ENCODE assay signal across 8 cellular contexts in the genomic region with DNA sequence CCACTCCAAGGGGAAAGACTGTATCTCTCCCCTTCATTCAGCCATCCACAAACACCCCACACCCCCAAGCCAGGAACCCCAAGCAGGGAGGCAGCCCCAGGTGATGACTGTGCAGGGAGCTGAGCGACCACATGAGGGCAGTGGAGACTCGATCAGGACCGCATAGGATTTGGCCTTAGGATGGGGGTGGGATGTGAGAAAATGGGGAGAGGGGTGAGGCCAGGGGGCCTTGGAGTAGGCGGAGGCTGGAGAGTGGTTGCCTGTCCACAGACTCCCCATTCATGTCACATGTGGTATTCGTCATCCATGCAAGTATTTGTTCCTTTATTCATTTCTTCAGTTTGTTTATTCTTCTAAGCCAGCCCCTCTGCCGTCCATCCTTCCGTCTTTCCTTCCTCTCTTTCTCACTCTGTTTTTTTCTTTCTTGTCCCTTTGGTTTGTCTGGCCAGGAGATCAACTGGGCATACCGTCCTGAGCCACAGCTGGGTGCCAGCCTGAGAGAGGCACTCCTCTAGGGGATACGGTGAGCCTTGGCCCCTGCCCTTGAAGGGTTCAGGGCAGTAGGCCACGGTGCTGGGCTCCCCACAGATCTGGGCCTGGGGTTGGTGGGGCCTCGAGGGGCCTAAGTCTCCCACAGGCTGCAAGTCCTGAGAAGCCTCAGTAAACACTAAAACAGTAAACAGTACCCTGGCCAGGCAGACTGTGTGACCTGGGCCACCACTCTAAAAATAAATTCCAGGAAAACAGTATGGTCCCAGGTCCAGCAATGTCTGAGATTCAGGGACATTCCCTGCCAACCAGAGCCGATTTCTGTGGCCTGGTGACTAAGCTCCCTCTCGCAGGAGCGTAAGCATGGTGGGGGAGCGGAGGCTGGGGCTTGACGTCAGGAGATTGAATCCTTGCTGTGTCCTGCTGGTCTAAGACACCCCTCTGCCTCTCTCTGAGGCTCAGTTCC. TPM values are rescaled to one million over a fixed set of nuclear protein-coding genes. Genes with fewer than 3 reads are reported as not detected.
DNase-seq lines count a peak whose midpoint lies in the region; ATAC-seq and TF ChIP-seq lines count a peak whose summit lies in the region.

No MANE protein-coding gene starts in this region.

- WGBS in heart right ventricle, 2 donors: 37 to 42% methylated on average over 16 of the region's 16 CpGs

- POLR2A ChIA-PET in OCI-LY7 (lab: Charles Lee): interaction anchor here (0.6 kb wide), 1 partner anchor 501 kb away, joined by 3 read pairs; no protein-coding TSS in a partner anchor
- POLR2A ChIA-PET in activated naive CD8-positive, alpha-beta T cell treated with anti-CD3 and anti-CD28 coated beads, Interleukin-2, amount 10 ng/mL, durations not matched to agents 7 days and 5 days (lab: Charles Lee): interaction anchor here (0.8 to 1.6 kb wide), 3 partner anchors 10 to 31 kb away, joined by 3 to 4 read pairs (median 3); partner anchors contain the start of gene SYT12

- ATAC-seq in GM23338 (peak; percentile 66), heart right ventricle (peak in 7 of 8 donors; percentile 25 to 70 (median 58)), HG03342 (IDR thresholded peaks at IDR 0.05; ENCODE audit: unreplicated experiment) (no peak), HG02623 (IDR thresholded peaks at IDR 0.05; ENCODE audit: unreplicated experiment) (no peak)
- ATAC-seq in activated naive CD8-positive, alpha-beta T cell treated with anti-CD3 and anti-CD28 coated beads, Interleukin-2, amount 10 ng/mL, durations not matched to agents 7 days and 5 days (ENCODE audit: low read depth): peak; percentile 70

- H3K79me2 ChIP-seq in GM23338 (replicated peaks; ENCODE audit: insufficient read depth): no peaks in the 10 kb centered on the region
- no peaks in the 10 kb centered on the region for H3K79me2 ChIP-seq in OCI-LY7 (ENCODE audit: insufficient read depth, low read depth, low read length)

- H3K9me3 ChIP-seq in OCI-LY7 (ENCODE audit: low read length): no peaks in the 10 kb centered on the region
- H3K9me3 ChIP-seq in heart right ventricle: no peaks in the 10 kb centered on the region

- no peaks in the 10 kb centered on the region for H3K36me3 Mint-ChIP-seq in GM23338 (ENCODE audit: low read depth)
- no peaks in the 10 kb centered on the region for H3K36me3 Mint-ChIP-seq in activated naive CD8-positive, alpha-beta T cell treated with anti-CD3 and anti-CD28 coated beads, Interleukin-2, amount 10 ng/mL, durations not matched to agents 7 days and 5 days

- H3K27ac ChIP-seq in GM23338 (ENCODE audit: low read depth): no peak overlapping the region
- no peak overlapping the region for H3K27ac ChIP-seq in OCI-LY7 (ENCODE audit: low read depth, low read length, poor library complexity, severe bottlenecking)
- H3K27ac ChIP-seq in heart right ventricle: peak overlapping the region; percentile 65 to 85 (median 74)

- intact Hi-C loops in OCI-LY7 (cut with micrococcal nuclease; ENCODE audit: unreplicated experiment) (loop anchor here (1.0 kb wide), 1 partner anchor 17 kb away; no protein-coding TSS in a partner anchor), heart right ventricle (cut with DNase I) (loop anchor here in 1 of 10 donors (1.0 kb wide), 1 partner anchor 185 kb away; no protein-coding TSS in a partner anchor)

- no TSS peak for BruUV-seq in OCI-LY7 (replicated peaks; lab: Mats Ljungman, UMichigan)

- peak overlapping the region; percentile 48; the same call in 1 of the 2 replicates for H3K4me2 ChIP-seq in GM23338
- H3K4me2 ChIP-seq in OCI-LY7 (ENCODE audit: low read length): no peak overlapping the region

- no peaks in the 10 kb centered on the region for H3K9me2 ChIP-seq in GM23338 (ENCODE audit: insufficient read depth)
- H3K9me2 ChIP-seq in OCI-LY7 (ENCODE audit: insufficient read depth, low read length): no peaks in the 10 kb centered on the region

- DNase-seq in CD1c-positive myeloid dendritic cell (ENCODE audit: extremely low spot score) (peak; percentile 36), GM23338 (ENCODE audit: low spot score) (peak; percentile 90), OCI-LY7 (ENCODE audit: low spot score) (peak; percentile 62), heart right ventricle (peak; percentile 34 to 47), renal cortical epithelial cell (ENCODE audit: low read depth) (peak; percentile 70)
- DNase-seq in activated naive CD8-positive, alpha-beta T cell treated with anti-CD3 and anti-CD28 coated beads, Interleukin-2, amount 10 ng/mL, durations not matched to agents 7 days and 5 days: peak; percentile 55

- 0 out of 2 replicates have a peak, but pooled peaks cover 14% of the 10 kb centered on the region for H3F3A ChIP-seq in GM23338 (replicated peaks; ENCODE audit: low read depth)

- H3K4me1 ChIP-seq in GM23338 (ENCODE audit: insufficient read depth) (peaks cover 21% of the 10 kb centered on the region), OCI-LY7 (ENCODE audit: insufficient read depth, low read length, poor library complexity, severe bottlenecking) (no peaks in the 10 kb centered on the region), heart right ventricle (peaks cover 15 to 48% (median 31%) of the 10 kb centered on the region in 9 donors)

- TF ChIP-seq CTCF in GM23338 (conservative IDR thresholded peaks at IDR 0.05; ENCODE audit: low read depth in 2 of 2): peak; percentile 80 to 99
- peak; percentile 87 for TF ChIP-seq CTCF in OCI-LY7 (conservative IDR thresholded peaks at IDR 0.05; ENCODE audit: low read length)
- TF ChIP-seq CTCF in heart right ventricle (IDR thresholded peaks at IDR 0.05): peak; percentile 38 to 75 (median 68)

- CTCF ChIA-PET in OCI-LY7 (lab: Charles Lee; ENCODE audit: unreplicated experiment): no interaction called here

- no peak overlapping the region; the same call in 2 of the 3 replicates for H3K4me3 Mint-ChIP-seq in GM23338
- no peak overlapping the region for H3K4me3 Mint-ChIP-seq in activated naive CD8-positive, alpha-beta T cell treated with anti-CD3 and anti-CD28 coated beads, Interleukin-2, amount 10 ng/mL, durations not matched to agents 7 days and 5 days

- H3K36me3 ChIP-seq in GM23338 (ENCODE audit: insufficient read depth) (no peaks in the 10 kb centered on the region), OCI-LY7 (ENCODE audit: insufficient read depth, low read length) (no peaks in the 10 kb centered on the region), heart right ventricle (no peaks in the 10 kb centered on the region)

- H3K27me3 ChIP-seq in GM23338 (ENCODE audit: insufficient read depth) (peaks cover 8% of the 10 kb centered on the region), heart right ventricle (peaks cover 0 to 35% (median 0%) of the 10 kb centered on the region in 7 donors)

- H4K20me1 ChIP-seq in GM23338 (replicated peaks; ENCODE audit: insufficient read depth) (no peaks in the 10 kb centered on the region), OCI-LY7 (ENCODE audit: insufficient read depth, low read length) (no peaks in the 10 kb centered on the region)

- no peaks in the 10 kb centered on the region for H3K9me3 Mint-ChIP-seq in GM23338
- H3K9me3 Mint-ChIP-seq in activated naive CD8-positive, alpha-beta T cell treated with anti-CD3 and anti-CD28 coated beads, Interleukin-2, amount 10 ng/mL, durations not matched to agents 7 days and 5 days: no peaks in the 10 kb centered on the region

- peaks cover 23% of the 10 kb centered on the region for H3K27me3 Mint-ChIP-seq in GM23338 (ENCODE audit: insufficient read depth, low read depth, poor library complexity)
- H3K27me3 Mint-ChIP-seq in activated naive CD8-positive, alpha-beta T cell treated with anti-CD3 and anti-CD28 coated beads, Interleukin-2, amount 10 ng/mL, durations not matched to agents 7 days and 5 days: peaks cover 10% of the 10 kb centered on the region

- H2AFZ ChIP-seq in GM23338 (peak overlapping the region; percentile 74), OCI-LY7 (ENCODE audit: low read length) (no peak overlapping the region)

- H3K4me3 ChIP-seq in GM23338 (no peak overlapping the region), OCI-LY7 (ENCODE audit: low read depth, low read length, poor library complexity, severe bottlenecking) (no peak overlapping the region), heart right ventricle (no peak overlapping the region)

- H3K4me1 Mint-ChIP-seq in GM23338: peaks cover 29% of the 10 kb centered on the region
- H3K4me1 Mint-ChIP-seq in activated naive CD8-positive, alpha-beta T cell treated with anti-CD3 and anti-CD28 coated beads, Interleukin-2, amount 10 ng/mL, durations not matched to agents 7 days and 5 days: peaks cover 5% of the 10 kb centered on the region

- H3K27ac Mint-ChIP-seq in GM23338: 0 out of 2 replicates have a peak overlapping the region, but pooled peaks have one; percentile 5
- H3K27ac Mint-ChIP-seq in activated naive CD8-positive, alpha-beta T cell treated with anti-CD3 and anti-CD28 coated beads, Interleukin-2, amount 10 ng/mL, durations not matched to agents 7 days and 5 days: no peak overlapping the region

TF ChIP-seq in GM23338, 12 proteins besides CTCF, POLR2A, EP300 and RAD21:
- TF ChIP-seq CREB1 (CRISPR knock-in tag; IDR thresholded peaks at IDR 0.05; ENCODE audit: low read depth): peak; percentile 46; the same call in 1 of the 2 replicates
- no peak for TF ChIP-seq EZH2phosphoT487 (IDR thresholded peaks at IDR 0.05; ENCODE audit: unreplicated experiment)

RNA-seq across cellular contexts. Expression of gene RHOD, which starts 2.5 kb away (rescaled TPM):
- 16.2 and 16.7 TPM in 2 replicates for total RNA-seq in GM23338 (2014; rRNA removed; shearing (Covaris generic))
- polyA plus RNA-seq in GM23338 (2016; fragmentation: Nextera tagmentation; extraction: Ambion mirVana): 12.7 and 13.8 TPM in 2 replicates
- not detected in 2 replicates for total RNA-seq in OCI-LY7 (2014; rRNA removed; shearing (Covaris generic))
- total RNA-seq in OCI-LY7 (2022): not detected in 2 replicates
- total RNA-seq in activated naive CD8-positive, alpha-beta T cell treated with anti-CD3 and anti-CD28 coated beads, Interleukin-2, amount 10 ng/mL, durations not matched to agents 7 days and 5 days: under 1 TPM; 0.39 to 0.54 TPM
- 100 to 1,000 TPM in 1 of 10 donors, 10 to 100 TPM in 9; 21.9 to 103 (median 29.5) TPM for total RNA-seq in heart right ventricle
- 10 to 100 TPM; 76.0 to 98.8 TPM for polyA plus RNA-seq in heart right ventricle
- total RNA-seq in renal cortical epithelial cell: 22.3 and 24.5 TPM in 2 replicates

RNA-seq across cellular contexts. Expression of gene SYT12, which starts 31.2 kb away (rescaled TPM):
- 2.5 and 3.1 TPM in 2 replicates for total RNA-seq in GM23338 (2014; rRNA removed; shearing (Covaris generic))
- polyA plus RNA-seq in GM23338 (2016; fragmentation: Nextera tagmentation; extraction: Ambion mirVana) (0.92 TPM in 2 replicates), heart right ventricle (under 1 TPM in 1 of 2 donors, not detected in 1; 0.33 TPM)
- 0.21 and 0.25 TPM in 2 replicates for total RNA-seq in OCI-LY7 (2014; rRNA removed; shearing (Covaris generic))
- total RNA-seq in OCI-LY7 (2022) (0.72 and 0.87 TPM in 2 replicates), heart right ventricle (under 1 TPM in 9 of 10 donors, not detected in 1; 0.12 to 0.78 (median 0.23) TPM), renal cortical epithelial cell (0.87 and 10.6 TPM in 2 replicates)
- not detected for total RNA-seq in activated naive CD8-positive, alpha-beta T cell treated with anti-CD3 and anti-CD28 coated beads, Interleukin-2, amount 10 ng/mL, durations not matched to agents 7 days and 5 days

Comparison
In these comparisons a context has a peak if more than half of its experiments do, and no peak if none do; other contexts are left out.
1. DNase-seq: peak in every context shown above with its lines; median percentile 90 in GM23338; 70 in renal cortical epithelial cell; 62 in OCI-LY7; 55 in activated naive CD8-positive, alpha-beta T cell treated with anti-CD3 and anti-CD28 coated beads, Interleukin-2, amount 10 ng/mL, durations not matched to agents 7 days and 5 days; 40 in heart right ventricle; 36 in CD1c-positive myeloid dendritic cell.
2. ATAC-seq: peak in GM23338 (single experiment), activated naive CD8-positive, alpha-beta T cell treated with anti-CD3 and anti-CD28 coated beads, Interleukin-2, amount 10 ng/mL, durations not matched to agents 7 days and 5 days (single experiment) and heart right ventricle (7 of 8); none in HG03342 (single experiment) and HG02623 (single experiment).
3. H3K27ac ChIP-seq: peak in heart right ventricle (10 of 10); none in GM23338 (single experiment) and OCI-LY7 (single experiment).
4. RNA of gene RHOD, which starts 2.5 kb away (total RNA-seq): 21.9 to 103 TPM in heart right ventricle, 22.3 to 24.5 TPM in renal cortical epithelial cell and 16.2 to 16.7 TPM in GM23338; 0.39 to 0.54 TPM in activated naive CD8-positive, alpha-beta T cell treated with anti-CD3 and anti-CD28 coated beads, Interleukin-2, amount 10 ng/mL, durations not matched to agents 7 days and 5 days and not detected in OCI-LY7; every median in the first group is over 10 times any median in the second.
5. Peak in every context shown above with its lines, with median percentiles within 50 percentile points of each other: CTCF ChIP-seq.